In genomic region chr3:127074900-127075360, GRCh38 we compare ENCODE assay signal across 8 cellular contexts.
A peak's percentile ranks its signal among the peaks of the same experiment; 100 is the strongest.
DNase-seq lines count a peak whose midpoint lies in the region; ATAC-seq, FAIRE-seq and TF ChIP-seq lines count a peak whose summit lies in the region.

No MANE protein-coding gene starts in this region.

- H3K9me1 ChIP-seq in K562 (ENCODE audit: control insufficient read depth, insufficient read depth, low read length): no peaks in the 10 kb centered on the region

- H3K9me3 ChIP-seq in HAP-1 (no peaks in the 10 kb centered on the region), MM.1S (replicated peaks; ENCODE audit: insufficient read depth, low read length) (no peaks in the 10 kb centered on the region), K562 (replicated peaks; ENCODE audit: control insufficient read depth, insufficient read depth, low read depth, low read length) (no peaks in the 10 kb centered on the region), mucosa of descending colon (no peaks in the 10 kb centered on the region)

- DNase-seq in T-helper 1 cell (no peak), HAP-1 (ENCODE audit: low spot score in 2 of 2) (peak; percentile 37 to 59), MM.1S (peak; percentile 70), K562 (ENCODE audit: extremely low read depth in 1 of 4, low spot score in 3 of 4) (no peak), mucosa of descending colon (peak in 1 of 3 donors; percentile 57), NCI-H1930 (lab: John Stamatoyannopoulos, UW) (no peak), D721Med (ENCODE audit: insufficient read length, low spot score) (no peak)

- H3K27me3 Mint-ChIP-seq in T-helper 1 cell treated with Interleukin-12 subunit alpha and Interleukin-12 subunit beta and Interleukin-4 antibody, amounts not matched to agents 30 μg/mL and 1 μg/mL, for 36 hours (ENCODE audit: low read depth): no peaks in the 10 kb centered on the region

- no peak for TF ChIP-seq RAD21 in K562 (CRISPR knock-in tag; conservative IDR thresholded peaks at IDR 0.05 in 1 of 2, IDR thresholded peaks at IDR 0.05 in 1 of 2)

- BruUV-seq in K562 (replicated peaks; lab: Mats Ljungman, UMichigan): no TSS peak

- no peaks in the 10 kb centered on the region for H3K9me2 ChIP-seq in MM.1S (replicated peaks; ENCODE audit: insufficient read depth, low read length)

- in situ Hi-C loops in HAP-1 (cut with MboI; ENCODE audit: low sequenced_read_pairs): no loop called here
- in situ Hi-C loops in K562 (cut with MboI): no loop called here

- ATAC-seq in K562 (peak; percentile 79), mucosa of descending colon (peak; percentile 36)

- TF ChIP-seq CTCF in MM.1S (IDR thresholded peaks at IDR 0.05; ENCODE audit: low read length) (no peak), K562 (IDR thresholded peaks at IDR 0.05 in 2 of 3, conservative IDR thresholded peaks at IDR 0.05 in 1 of 3; ENCODE audit: insufficient read depth in 2 of 3, low read depth in 1 of 3, low read length in 3 of 3) (no peak), mucosa of descending colon (IDR thresholded peaks at IDR 0.05) (no peak), D721Med (IDR thresholded peaks at IDR 0.05; ENCODE audit: insufficient read depth, missing control alignments) (no peak)

- peak overlapping the region; percentile 24 for H3K27ac Mint-ChIP-seq in T-helper 1 cell treated with Interleukin-12 subunit alpha and Interleukin-12 subunit beta and Interleukin-4 antibody, amounts not matched to agents 30 μg/mL and 1 μg/mL, for 36 hours

- H3K9ac ChIP-seq in MM.1S (ENCODE audit: low read length): no peak overlapping the region
- H3K9ac ChIP-seq in K562 (ENCODE audit: insufficient read depth in 1 of 2, low read depth in 2 of 2, low read length in 2 of 2): no peak overlapping the region

- no peak for TF ChIP-seq POLR2A in K562 (conservative IDR thresholded peaks at IDR 0.05)

- no peak overlapping the region for H3K4me3 Mint-ChIP-seq in T-helper 1 cell treated with Interleukin-12 subunit alpha and Interleukin-12 subunit beta and Interleukin-4 antibody, amounts not matched to agents 30 μg/mL and 1 μg/mL, for 36 hours

- H3K4me3 ChIP-seq in HAP-1 (no peak overlapping the region), MM.1S (ENCODE audit: low read length) (no peak overlapping the region), K562 (no peak overlapping the region), mucosa of descending colon (no peak overlapping the region)

- H3K36me3 ChIP-seq in HAP-1 (replicated peaks): no peaks in the 10 kb centered on the region
- no peaks in the 10 kb centered on the region for H3K36me3 ChIP-seq in MM.1S (replicated peaks; ENCODE audit: insufficient read depth, low read length)
- H3K36me3 ChIP-seq in K562 (ENCODE audit: control insufficient read depth, insufficient read depth, low read length): no peaks in the 10 kb centered on the region
- H3K36me3 ChIP-seq in mucosa of descending colon (ENCODE audit: low read depth): no peaks in the 10 kb centered on the region

- H3K36me3 Mint-ChIP-seq in T-helper 1 cell treated with Interleukin-12 subunit alpha and Interleukin-12 subunit beta and Interleukin-4 antibody, amounts not matched to agents 30 μg/mL and 1 μg/mL, for 36 hours (ENCODE audit: low read depth): no peaks in the 10 kb centered on the region

- no peaks in the 10 kb centered on the region for H4K20me1 ChIP-seq in MM.1S (ENCODE audit: insufficient read depth, low read length)
- H4K20me1 ChIP-seq in K562 (replicated peaks; ENCODE audit: control insufficient read depth, insufficient read depth, low read length): no peaks in the 10 kb centered on the region

- POLR2A ChIA-PET in K562 (lab: Yijun Ruan, JAX): no interaction called here

- no peak for TF ChIP-seq EP300 in K562 (IDR thresholded peaks at IDR 0.05; ENCODE audit: low read length)

- no peaks in the 10 kb centered on the region for H3K9me3 Mint-ChIP-seq in T-helper 1 cell treated with Interleukin-12 subunit alpha and Interleukin-12 subunit beta and Interleukin-4 antibody, amounts not matched to agents 30 μg/mL and 1 μg/mL, for 36 hours

- H3K79me2 ChIP-seq in MM.1S (ENCODE audit: low read length) (no peaks in the 10 kb centered on the region), K562 (ENCODE audit: control insufficient read depth, insufficient read depth, low read length) (no peaks in the 10 kb centered on the region)

- 0% methylated on average over 3 of the region's 4 CpGs for WGBS in K562 (ENCODE audit: insufficient coverage, low coverage, missing lambda C conversion rate)

- FAIRE-seq in K562 (lab: Jason Lieb, UNC) (no peak), D721Med (lab: Jason Lieb, UNC) (no peak)

- H2AFZ ChIP-seq in MM.1S (ENCODE audit: low read length) (no peak overlapping the region), K562 (ENCODE audit: low read depth, low read length) (no peak overlapping the region)

- H3K27me3 ChIP-seq in HAP-1 (ENCODE audit: low read depth) (no peaks in the 10 kb centered on the region), MM.1S (replicated peaks; ENCODE audit: insufficient read depth, low read length) (peaks cover 21% of the 10 kb centered on the region; the same call in 1 of the 2 replicates), K562 (ENCODE audit: control insufficient read depth in 2 of 2, insufficient read depth in 2 of 2, low read length in 2 of 2) (peaks cover 0 to 30% of the 10 kb centered on the region in 2 experiments; a peak in 2 of 5 replicates)

- no peak overlapping the region for H3K4me2 ChIP-seq in MM.1S (ENCODE audit: low read depth, low read length)
- H3K4me2 ChIP-seq in K562 (ENCODE audit: insufficient read depth, low read length): no peak overlapping the region

- no peaks in the 10 kb centered on the region for H3F3A ChIP-seq in MM.1S (ENCODE audit: insufficient read depth, low read length)

- intact Hi-C loops in K562 (cut with micrococcal nuclease) (no loop called here), mucosa of descending colon (cut with DNase I, micrococcal nuclease) (no loop called here)

- H3K4me1 ChIP-seq in HAP-1: no peaks in the 10 kb centered on the region
- H3K4me1 ChIP-seq in MM.1S (ENCODE audit: low read length): no peaks in the 10 kb centered on the region
- peaks cover 0 to 5% of the 10 kb centered on the region in 2 experiments; a peak in 2 of 5 replicates for H3K4me1 ChIP-seq in K562 (replicated peaks in 1 of 2; ENCODE audit: control insufficient read depth in 2 of 2, insufficient read depth in 2 of 2, low read length in 2 of 2)
- H3K4me1 ChIP-seq in mucosa of descending colon (ENCODE audit: low read depth): no peaks in the 10 kb centered on the region

- peaks cover 12% of the 10 kb centered on the region for H3K4me1 Mint-ChIP-seq in T-helper 1 cell treated with Interleukin-12 subunit alpha and Interleukin-12 subunit beta and Interleukin-4 antibody, amounts not matched to agents 30 μg/mL and 1 μg/mL, for 36 hours (ENCODE audit: low read depth)

- CTCF ChIA-PET in K562 (lab: Yijun Ruan, JAX; ENCODE audit: low intra/inter-chr PET ratio): no interaction called here

- H3K27ac ChIP-seq in MM.1S (ENCODE audit: low read length) (no peak overlapping the region), K562 (ENCODE audit: extremely low read depth, low read depth, low read length) (no peak overlapping the region)

TF ChIP-seq in K562, 482 proteins besides CTCF, POLR2A, EP300 and RAD21:
- TF ChIP-seq ZFP91 (CRISPR knock-in tag; IDR thresholded peaks at IDR 0.05) (no peak), ILF3 (IDR thresholded peaks at IDR 0.05; ENCODE audit: borderline replicate concordance) (no peak), MXI1 (IDR thresholded peaks at IDR 0.05; ENCODE audit: low read depth, low read length) (no peak), MLX (CRISPR knock-in tag; conservative IDR thresholded peaks at IDR 0.05) (no peak)

Comparison
In these comparisons a context has a peak if more than half of its experiments do, and no peak if none do; other contexts are left out.
1. DNase-seq: peak in HAP-1 (2 of 2) and MM.1S (single experiment); none in T-helper 1 cell (0 of 5), K562 (0 of 4), NCI-H1930 (0 of 2) and D721Med (single experiment).